Comparison of ENCODE assay signal across 1 cellular context in genomic region chr9:126146254-126147145, GRCh38.
TF ChIP-seq lines count a peak whose summit lies in the region.

No MANE protein-coding gene starts in this region.

TF ChIP-seq in GM23338, 12 proteins besides CTCF, POLR2A, EP300 and RAD21 (continued from another document):
- TF ChIP-seq ZNF462 (CRISPR knock-in tag; IDR thresholded peaks at IDR 0.05), result no peak
- no peak for TF ChIP-seq NANOG (IDR thresholded peaks at IDR 0.05; ENCODE audit: borderline replicate concordance)
- TF ChIP-seq ZNF114 (CRISPR knock-in tag; IDR thresholded peaks at IDR 0.05), result no peak
